Comparison of ENCODE assay signal across 14 cellular contexts in the genomic region with DNA sequence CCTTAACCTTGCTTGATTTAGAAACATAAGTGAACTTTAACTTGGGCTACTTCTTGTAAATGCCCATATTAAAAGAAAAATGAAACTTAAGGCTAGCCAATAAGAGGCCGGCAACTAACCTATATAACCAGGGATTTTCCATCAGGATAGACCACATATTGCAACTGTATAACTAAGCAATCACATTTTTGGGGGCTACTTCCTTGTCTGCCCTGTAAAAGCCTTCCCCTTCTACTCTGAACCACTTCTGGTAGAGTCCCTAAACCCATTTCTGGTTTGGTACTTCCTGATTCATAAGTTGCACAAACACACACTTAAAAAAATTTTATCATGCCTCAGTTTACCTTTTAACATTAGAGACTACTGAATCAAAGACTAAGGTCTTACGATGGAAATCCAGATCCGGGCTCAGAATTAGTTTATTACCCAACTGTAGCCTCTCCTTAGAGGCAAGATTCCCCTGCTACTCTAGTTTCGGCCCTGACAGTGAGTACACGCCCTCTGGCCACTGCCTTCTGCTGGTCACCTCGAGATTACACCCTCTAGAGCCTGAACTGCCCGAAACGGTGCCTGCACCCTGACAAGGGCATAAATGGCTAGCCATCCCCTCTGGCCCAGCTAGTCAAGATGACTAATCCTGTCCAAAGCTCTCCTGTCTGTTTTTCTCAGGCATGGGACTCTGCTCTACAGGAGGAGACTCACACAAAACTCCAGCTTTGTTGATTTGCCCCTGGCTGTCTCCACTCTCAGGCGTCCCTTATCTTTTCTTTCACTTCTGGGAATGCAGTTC.
DNase-seq lines count a peak whose midpoint lies in the region; ATAC-seq, FAIRE-seq and TF ChIP-seq lines count a peak whose summit lies in the region.
"Had no signal": no experiment of that assay in that cellular context is flagged by ENCODE, and none has a peak within 500 bp of the region (broad histone marks: within the 10 kb centered on the region; RNA-seq: fewer than 3 reads in every experiment).

No MANE protein-coding gene starts in this region.

- no peak for DNase-seq in AG04450 (ENCODE audit: low read depth, low spot score)
- peak; percentile 1 for DNase-seq in HCT116 (ENCODE audit: low read depth, low spot score)
- no peak for DNase-seq in WERI-Rb-1
- DNase-seq in left lung: no peak
- no peak for DNase-seq in GM19239 (ENCODE audit: insufficient read length, low spot score)
- no peak for DNase-seq in GM03348 (ENCODE audit: low spot score)
- DNase-seq: effector CD4-positive, alpha-beta T cell; NCI-H1417 treated with DMSO at 0.1 percent for 48 hours; retina; testis had no signal

- BruUV-seq in HCT116 (replicated peaks; lab: Mats Ljungman, UMichigan): no TSS peak

- no peaks in the 10 kb centered on the region for H3K9me3 ChIP-seq in AG04450 (ENCODE audit: control insufficient read depth, insufficient read depth, low read length)
- no peaks in the 10 kb centered on the region for H3K9me3 ChIP-seq in HCT116 (ENCODE audit: control insufficient read depth in 1 of 2, insufficient read depth in 1 of 2, low read depth in 1 of 2, low read length in 2 of 2)
- no peaks in the 10 kb centered on the region for H3K9me3 ChIP-seq in WERI-Rb-1 (ENCODE audit: severe bottlenecking)
- H3K9me3 ChIP-seq in left lung: peaks cover 0 to 2% of the 10 kb centered on the region in 2 donors
- H3K9me3 ChIP-seq: testis had no signal

- RAD21 ChIA-PET in HCT116 (lab: Charles Lee; ENCODE audit: low non-redundant PET in 1 of 2, low total read pairs in 2 of 2, uncharacterized antibody in 2 of 2, unreplicated experiment in 2 of 2): no interaction called here

- no peaks in the 10 kb centered on the region for H3K9me2 ChIP-seq in HCT116 (ENCODE audit: insufficient read depth)

- no peak for TF ChIP-seq CTCF in AG04450 (IDR thresholded peaks at IDR 0.05; ENCODE audit: low read depth, low read length)
- peak in 2 of 3 experiments; percentile 26 to 34; a peak in 3 of 6 replicates for TF ChIP-seq CTCF in HCT116 (IDR thresholded peaks at IDR 0.05 in 2 of 3, conservative IDR thresholded peaks at IDR 0.05 in 1 of 3; ENCODE audit: borderline replicate concordance in 1 of 3, insufficient read depth in 1 of 3, low read depth in 2 of 3, low read length in 2 of 3)
- TF ChIP-seq CTCF in WERI-Rb-1 (IDR thresholded peaks at IDR 0.05; ENCODE audit: low read depth, low read length): peak; percentile 19; the same call in 1 of the 2 replicates
- no peak for TF ChIP-seq CTCF in left lung (IDR thresholded peaks at IDR 0.05)

- no peaks in the 10 kb centered on the region for H3K79me2 ChIP-seq in HCT116 (ENCODE audit: insufficient read depth, low read length)

- H3K27me3 ChIP-seq in AG04450 (ENCODE audit: control insufficient read depth, insufficient read depth, low read length): peaks cover 3% of the 10 kb centered on the region
- no peaks in the 10 kb centered on the region for H3K27me3 ChIP-seq in HCT116 (ENCODE audit: insufficient read depth, low read length)
- no peaks in the 10 kb centered on the region for H3K27me3 ChIP-seq in WERI-Rb-1 (ENCODE audit: insufficient read depth, low read depth, severe bottlenecking)
- no peaks in the 10 kb centered on the region for H3K27me3 ChIP-seq in left lung
- H3K27me3 ChIP-seq: testis had no signal

- H3K9ac ChIP-seq in HCT116 (ENCODE audit: low read length): no peak overlapping the region

- H3K36me3 ChIP-seq in HCT116 (ENCODE audit: control insufficient read depth in 1 of 2, insufficient read depth in 2 of 2, low read length in 2 of 2) (no peaks in the 10 kb centered on the region), WERI-Rb-1 (no peaks in the 10 kb centered on the region), left lung (no peaks in the 10 kb centered on the region)

- H4K20me1 ChIP-seq in HCT116 (ENCODE audit: insufficient read depth): no peaks in the 10 kb centered on the region

- no peak for FAIRE-seq in GM19239 (lab: Jason Lieb, UNC)
- FAIRE-seq: K562 had no signal

- CTCF ChIA-PET in AG04450 (lab: Charles Lee): no interaction called here
- CTCF ChIA-PET in HCT116 (lab: Charles Lee): no interaction called here

- no peak for TF ChIP-seq POLR2A in HCT116 (IDR thresholded peaks at IDR 0.05; ENCODE audit: borderline replicate concordance, extremely low read depth, insufficient read depth, insufficient read length)

- intact Hi-C loops in HCT116 (cut with micrococcal nuclease): no loop called here
- intact Hi-C loops in left lung (cut with DNase I): no loop called here

- H3K4me3 ChIP-seq in AG04450 (ENCODE audit: low read depth, low read length) (no peak overlapping the region), HCT116 (replicated peaks in 1 of 2; ENCODE audit: low read depth in 1 of 2, low read length in 2 of 2) (no peak overlapping the region), WERI-Rb-1 (ENCODE audit: low read depth, low read length) (no peak overlapping the region), left lung (no peak overlapping the region)
- H3K4me3 ChIP-seq: K562, testis had no signal

- peak overlapping the region; percentile 11 for H3K27ac ChIP-seq in AG04450 (ENCODE audit: low read depth, low read length)
- H3K27ac ChIP-seq in HCT116 (ENCODE audit: low read depth, low read length): no peak overlapping the region
- H3K27ac ChIP-seq in WERI-Rb-1: no peak overlapping the region
- H3K27ac ChIP-seq in left lung: no peak overlapping the region
- H3K27ac ChIP-seq: testis had no signal

- H3K4me1 ChIP-seq in HCT116 (ENCODE audit: control insufficient read depth in 1 of 2, insufficient read depth in 2 of 2, low read length in 2 of 2) (no peaks in the 10 kb centered on the region), left lung (peaks cover 0 to 5% of the 10 kb centered on the region in 2 donors)
- H3K4me1 ChIP-seq: testis had no signal

- POLR2A ChIA-PET in AG04450 (lab: Yijun Ruan, JAX): no interaction called here
- POLR2A ChIA-PET in HCT116 (lab: Charles Lee): no interaction called here

- ATAC-seq in HCT116 (peak; percentile 72), left lung (peak; percentile 20), GM19397 (IDR thresholded peaks at IDR 0.05; ENCODE audit: unreplicated experiment) (no peak), GM19324 (IDR thresholded peaks at IDR 0.05; ENCODE audit: low FRiP score, unreplicated experiment) (no peak)
- ATAC-seq: K562; natural killer cell treated with Interleukin-12 subunit alpha and Interleukin-12 subunit beta and Interleukin-15 and Interleukin-18, amount 100 ng/mL, for 72 hours had no signal

- no peak overlapping the region for H3K4me2 ChIP-seq in HCT116 (ENCODE audit: low read length)

- no peak overlapping the region for H2AFZ ChIP-seq in HCT116 (ENCODE audit: low read depth, low read length, poor library complexity, severe bottlenecking)

- TF ChIP-seq RAD21 in HCT116 (IDR thresholded peaks at IDR 0.05; ENCODE audit: low read depth): no peak; the same call in 1 of the 2 replicates

TF ChIP-seq in HCT116, 20 proteins besides CTCF, POLR2A, EP300 and RAD21:
- TF ChIP-seq JUND (IDR thresholded peaks at IDR 0.05): no peak
- TF ChIP-seq ZFX (IDR thresholded peaks at IDR 0.05): no peak
- TF ChIP-seq ELF1 (IDR thresholded peaks at IDR 0.05; ENCODE audit: borderline replicate concordance, low read depth): no peak
- TF ChIP-seq YY1 (IDR thresholded peaks at IDR 0.05; ENCODE audit: extremely low read depth, insufficient replicate concordance, low read depth, low read length): no peak
- no peak for TF ChIP-seq EZH2 (IDR thresholded peaks at IDR 0.05)
- TF ChIP-seq, protein P1, sequence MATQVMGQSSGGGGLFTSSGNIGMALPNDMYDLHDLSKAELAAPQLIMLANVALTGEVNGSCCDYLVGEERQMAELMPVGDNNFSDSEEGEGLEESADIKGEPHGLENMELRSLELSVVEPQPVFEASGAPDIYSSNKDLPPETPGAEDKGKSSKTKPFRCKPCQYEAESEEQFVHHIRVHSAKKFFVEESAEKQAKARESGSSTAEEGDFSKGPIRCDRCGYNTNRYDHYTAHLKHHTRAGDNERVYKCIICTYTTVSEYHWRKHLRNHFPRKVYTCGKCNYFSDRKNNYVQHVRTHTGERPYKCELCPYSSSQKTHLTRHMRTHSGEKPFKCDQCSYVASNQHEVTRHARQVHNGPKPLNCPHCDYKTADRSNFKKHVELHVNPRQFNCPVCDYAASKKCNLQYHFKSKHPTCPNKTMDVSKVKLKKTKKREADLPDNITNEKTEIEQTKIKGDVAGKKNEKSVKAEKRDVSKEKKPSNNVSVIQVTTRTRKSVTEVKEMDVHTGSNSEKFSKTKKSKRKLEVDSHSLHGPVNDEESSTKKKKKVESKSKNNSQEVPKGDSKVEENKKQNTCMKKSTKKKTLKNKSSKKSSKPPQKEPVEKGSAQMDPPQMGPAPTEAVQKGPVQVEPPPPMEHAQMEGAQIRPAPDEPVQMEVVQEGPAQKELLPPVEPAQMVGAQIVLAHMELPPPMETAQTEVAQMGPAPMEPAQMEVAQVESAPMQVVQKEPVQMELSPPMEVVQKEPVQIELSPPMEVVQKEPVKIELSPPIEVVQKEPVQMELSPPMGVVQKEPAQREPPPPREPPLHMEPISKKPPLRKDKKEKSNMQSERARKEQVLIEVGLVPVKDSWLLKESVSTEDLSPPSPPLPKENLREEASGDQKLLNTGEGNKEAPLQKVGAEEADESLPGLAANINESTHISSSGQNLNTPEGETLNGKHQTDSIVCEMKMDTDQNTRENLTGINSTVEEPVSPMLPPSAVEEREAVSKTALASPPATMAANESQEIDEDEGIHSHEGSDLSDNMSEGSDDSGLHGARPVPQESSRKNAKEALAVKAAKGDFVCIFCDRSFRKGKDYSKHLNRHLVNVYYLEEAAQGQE (IDR thresholded peaks at IDR 0.05; ENCODE audit: low read depth): no peak
- TF ChIP-seq, protein P2, sequence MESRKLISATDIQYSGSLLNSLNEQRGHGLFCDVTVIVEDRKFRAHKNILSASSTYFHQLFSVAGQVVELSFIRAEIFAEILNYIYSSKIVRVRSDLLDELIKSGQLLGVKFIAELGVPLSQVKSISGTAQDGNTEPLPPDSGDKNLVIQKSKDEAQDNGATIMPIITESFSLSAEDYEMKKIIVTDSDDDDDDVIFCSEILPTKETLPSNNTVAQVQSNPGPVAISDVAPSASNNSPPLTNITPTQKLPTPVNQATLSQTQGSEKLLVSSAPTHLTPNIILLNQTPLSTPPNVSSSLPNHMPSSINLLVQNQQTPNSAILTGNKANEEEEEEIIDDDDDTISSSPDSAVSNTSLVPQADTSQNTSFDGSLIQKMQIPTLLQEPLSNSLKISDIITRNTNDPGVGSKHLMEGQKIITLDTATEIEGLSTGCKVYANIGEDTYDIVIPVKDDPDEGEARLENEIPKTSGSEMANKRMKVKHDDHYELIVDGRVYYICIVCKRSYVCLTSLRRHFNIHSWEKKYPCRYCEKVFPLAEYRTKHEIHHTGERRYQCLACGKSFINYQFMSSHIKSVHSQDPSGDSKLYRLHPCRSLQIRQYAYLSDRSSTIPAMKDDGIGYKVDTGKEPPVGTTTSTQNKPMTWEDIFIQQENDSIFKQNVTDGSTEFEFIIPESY (IDR thresholded peaks at IDR 0.05; ENCODE audit: extremely low read depth, insufficient replicate concordance, low read length): no peak
- TF ChIP-seq SRF (IDR thresholded peaks at IDR 0.05; ENCODE audit: low read depth): no peak
- TF ChIP-seq CBX3 (IDR thresholded peaks at IDR 0.05; ENCODE audit: low read depth): no peak
- TF ChIP-seq TCF7L2 (IDR thresholded peaks at IDR 0.05; ENCODE audit: borderline replicate concordance, extremely low read depth, insufficient read depth, insufficient read length): no peak

Comparison
In these comparisons a context has a peak if more than half of its experiments do, and no peak if none do; other contexts are left out.
1. CTCF ChIP-seq: peak in HCT116 (2 of 3) and WERI-Rb-1 (single experiment); none in AG04450 (single experiment) and left lung (0 of 2).
2. ATAC-seq: peak in HCT116 (single experiment) and left lung (single experiment); none in GM19397 (single experiment) and GM19324 (single experiment).